ENCODE assay signal across 8 cellular contexts in genomic region chr6:147202516-147203310, GRCh38. TPM values are rescaled to one million over a fixed set of nuclear protein-coding genes. Genes with fewer than 3 reads are reported as not detected.
DNase-seq lines count a peak whose midpoint lies in the region; ATAC-seq and TF ChIP-seq lines count a peak whose summit lies in the region.

No MANE protein-coding gene starts in this region.

- peak overlapping the region; percentile 92 for H3K4me3 ChIP-seq in right cardiac atrium (ENCODE audit: low read length)
- peak overlapping the region; percentile 66 to 93 for H3K4me3 ChIP-seq in uterus

- intact Hi-C loops in right cardiac atrium (cut with DNase I) (loop anchor here in 2 of 4 donors (10.0 kb wide), 2 partner anchors 72 to 348 kb away; no protein-coding TSS in a partner anchor), uterus (cut with DNase I; ENCODE audit: low total_unique reads) (no loop called here)

- peaks cover 2% of the 10 kb centered on the region for H3K4me1 ChIP-seq in right cardiac atrium (ENCODE audit: control insufficient read depth, insufficient read depth, low read length)
- peaks cover 0 to 4% of the 10 kb centered on the region in 2 donors for H3K4me1 ChIP-seq in uterus

- ATAC-seq in GM18498 (IDR thresholded peaks at IDR 0.05; ENCODE audit: unreplicated experiment) (peak; percentile 82), HG02885 (IDR thresholded peaks at IDR 0.05; ENCODE audit: poor library complexity, unreplicated experiment) (peak; percentile 82), right cardiac atrium (peak; percentile 96 to 97)

- no peaks in the 10 kb centered on the region for H3K27me3 ChIP-seq in right cardiac atrium (ENCODE audit: control insufficient read depth, insufficient read depth)
- no peaks in the 10 kb centered on the region for H3K27me3 ChIP-seq in uterus

- no peak for TF ChIP-seq CTCF in uterus (IDR thresholded peaks at IDR 0.05)

- WGBS in right cardiac atrium, result under 1% methylated on average over 40 of the region's 40 CpGs

- no peaks in the 10 kb centered on the region for H3K36me3 ChIP-seq in uterus

- peak overlapping the region; percentile 97 for H3K27ac ChIP-seq in right cardiac atrium (ENCODE audit: low read length)
- peak overlapping the region; percentile 97 to 99 for H3K27ac ChIP-seq in uterus

- H3K9me3 ChIP-seq in right cardiac atrium (ENCODE audit: control insufficient read depth, low read length) (no peaks in the 10 kb centered on the region), uterus (no peaks in the 10 kb centered on the region)

- peak; percentile 53 to 87 for TF ChIP-seq POLR2A in uterus (IDR thresholded peaks at IDR 0.05)

- peak; percentile 88 for DNase-seq in NCI-H1694 (lab: John Stamatoyannopoulos, UW)
- DNase-seq in T-helper 2 cell, result peak; percentile 46 to 98 (median 76)
- peak; percentile 11 to 98 (median 82) for DNase-seq in anterior cingulate cortex (lab: John Stamatoyannopoulos, UW)
- peak; percentile 79 to 85 (median 82) for DNase-seq in right cardiac atrium
- DNase-seq in pulmonary artery endothelial cell (ENCODE audit: low read depth, low spot score), result peak; percentile 87
- DNase-seq in uterus, result peak; percentile 76 to 90

RNA-seq across cellular contexts. Expression of gene STXBP5, which starts 1.5 kb away (rescaled TPM):
- total RNA-seq in right cardiac atrium, result 10 to 100 TPM; 10.6 to 13.0 (median 12.2) TPM
- polyA plus RNA-seq in right cardiac atrium, result 6.4 TPM
- total RNA-seq in pulmonary artery endothelial cell, result 19.1 and 32.6 TPM in 2 replicates
- 10 to 100 TPM; 28.9 to 80.2 (median 36.9) TPM for total RNA-seq in uterus

Comparison
In these comparisons a context has a peak if more than half of its experiments do, and no peak if none do; other contexts are left out.
1. Peak in every context shown above with its lines: DNase-seq, ATAC-seq, H3K4me3 ChIP-seq and H3K27ac ChIP-seq.